ENCODE assay signal across 16 cellular contexts in genomic region chr5:6705959-6706358, GRCh38. TPM values are rescaled to one million over a fixed set of nuclear protein-coding genes. Genes with fewer than 3 reads are reported as not detected.
DNase-seq lines count a peak whose midpoint lies in the region; ATAC-seq and TF ChIP-seq lines count a peak whose summit lies in the region.
"Had no signal": no experiment of that assay in that cellular context is flagged by ENCODE, and none has a peak within 500 bp of the region (broad histone marks: within the 10 kb centered on the region; RNA-seq: fewer than 3 reads in every experiment).

No MANE protein-coding gene starts in this region.

- H3K27ac ChIP-seq in GM23338 (ENCODE audit: low read depth) (no peak overlapping the region), fibroblast of lung (ENCODE audit: insufficient read depth, low read length) (no peak overlapping the region), psoas muscle (peak overlapping the region; percentile 84)

- H3K4me3 ChIP-seq in GM23338 (no peak overlapping the region), fibroblast of lung (replicated peaks in 1 of 4; ENCODE audit: control extremely low read depth in 1 of 4, insufficient read depth in 1 of 4, low read depth in 3 of 4, low read length in 4 of 4) (no peak overlapping the region), psoas muscle (no peak overlapping the region)
- H3K4me3 ChIP-seq: GM12878, Peyer's patch had no signal

- no peak for ATAC-seq in GM23338
- no peak for ATAC-seq in psoas muscle
- no peak for ATAC-seq in HG02840 (IDR thresholded peaks at IDR 0.05; ENCODE audit: low FRiP score, unreplicated experiment)
- no peak for ATAC-seq in GM18868 (IDR thresholded peaks at IDR 0.05; ENCODE audit: unreplicated experiment)
- ATAC-seq: HCT116 had no signal

- H4K20me1 ChIP-seq in GM23338 (replicated peaks; ENCODE audit: insufficient read depth) (no peaks in the 10 kb centered on the region), fibroblast of lung (ENCODE audit: control insufficient read depth, extremely low read depth, insufficient read depth, low read length) (no peaks in the 10 kb centered on the region)

- H3K9me2 ChIP-seq in GM23338 (ENCODE audit: insufficient read depth) = no peaks in the 10 kb centered on the region

- H3K27ac Mint-ChIP-seq in GM23338 = no peak overlapping the region

- H3K36me3 ChIP-seq in GM23338 (ENCODE audit: insufficient read depth) = no peaks in the 10 kb centered on the region
- no peaks in the 10 kb centered on the region for H3K36me3 ChIP-seq in fibroblast of lung (ENCODE audit: control insufficient read depth, insufficient read depth, low read length)
- no peaks in the 10 kb centered on the region for H3K36me3 ChIP-seq in psoas muscle (ENCODE audit: insufficient read depth in 1 of 2, low read depth in 1 of 2)
- H3K36me3 ChIP-seq: Peyer's patch had no signal

- 0 out of 2 replicates have a peak, but pooled peaks cover under 1% of the 10 kb centered on the region for H3F3A ChIP-seq in GM23338 (replicated peaks; ENCODE audit: low read depth)

- H3K9me3 Mint-ChIP-seq in GM23338 = no peaks in the 10 kb centered on the region

- H2AFZ ChIP-seq in GM23338 (0 out of 2 replicates have a peak overlapping the region, but pooled peaks have one; percentile 52), fibroblast of lung (ENCODE audit: low read length) (no peak overlapping the region)

- no peak for DNase-seq in GM23338 (ENCODE audit: low spot score)
- DNase-seq in M059J (ENCODE audit: low read depth) = peak; percentile 74
- DNase-seq in fibroblast of lung (ENCODE audit: low read depth in 2 of 2) = no peak
- no peak for DNase-seq in psoas muscle
- DNase-seq in NCI-H510A treated with DMSO at 0.1 percent for 48 hours (lab: John Stamatoyannopoulos, UW) = no peak
- DNase-seq: AML-193, Caco-2, NCI-H1092 treated with DMSO at 0.1 percent for 48 hours, NCI-H1694 treated with DMSO at 0.1 percent for 48 hours, NCI-H748 treated with DMSO at 0.1 percent for 48 hours, Peyer's patch, SHP77 treated with DMSO at 0.1 percent for 48 hours had no signal

- H3K79me2 ChIP-seq in GM23338 (replicated peaks; ENCODE audit: insufficient read depth) = no peaks in the 10 kb centered on the region
- no peaks in the 10 kb centered on the region for H3K79me2 ChIP-seq in fibroblast of lung (ENCODE audit: control insufficient read depth, insufficient read depth, low read length)

- no peak overlapping the region for H3K9ac ChIP-seq in fibroblast of lung (ENCODE audit: insufficient read depth, low read length)

- H3K4me2 ChIP-seq in GM23338 = no peak overlapping the region
- H3K4me2 ChIP-seq in fibroblast of lung (ENCODE audit: extremely low read depth, insufficient read depth, low read length) = peak overlapping the region; percentile 23

- H3K9me3 ChIP-seq in fibroblast of lung (ENCODE audit: control insufficient read depth, insufficient read depth, low read depth, low read length) (no peaks in the 10 kb centered on the region), psoas muscle (no peaks in the 10 kb centered on the region)
- H3K9me3 ChIP-seq: Caco-2, Peyer's patch had no signal

- peaks cover 10% of the 10 kb centered on the region for H3K4me1 Mint-ChIP-seq in GM23338

- H3K4me1 ChIP-seq in GM23338 (ENCODE audit: insufficient read depth) (peaks cover 7% of the 10 kb centered on the region; the same call in 1 of the 2 replicates), fibroblast of lung (ENCODE audit: control insufficient read depth, extremely low read depth, insufficient read depth, low read length) (peaks cover 10% of the 10 kb centered on the region), psoas muscle (peaks cover 23% of the 10 kb centered on the region)
- H3K4me1 ChIP-seq: Caco-2, Peyer's patch had no signal

- no peaks in the 10 kb centered on the region; the same call in 2 of the 3 replicates for H3K36me3 Mint-ChIP-seq in GM23338 (ENCODE audit: low read depth)

- 82 to 91% (median 89%) methylated on average over 5 of the region's 5 CpGs for WGBS in psoas muscle, 3 donors

- intact Hi-C loops in psoas muscle (cut with DNase I) = no loop called here

- peaks cover under 1% of the 10 kb centered on the region; the same call in 1 of the 2 replicates for H3K27me3 ChIP-seq in GM23338 (ENCODE audit: insufficient read depth)
- H3K27me3 ChIP-seq in fibroblast of lung (ENCODE audit: control insufficient read depth, insufficient read depth, low read length) = no peaks in the 10 kb centered on the region
- H3K27me3 ChIP-seq in psoas muscle (ENCODE audit: insufficient read depth in 3 of 3, low read length in 2 of 3) = no peaks in the 10 kb centered on the region
- H3K27me3 ChIP-seq: Peyer's patch had no signal

- no peaks in the 10 kb centered on the region for H3K27me3 Mint-ChIP-seq in GM23338 (ENCODE audit: insufficient read depth, low read depth, poor library complexity)

- H3K4me3 Mint-ChIP-seq in GM23338 = no peak overlapping the region

- TF ChIP-seq CTCF in GM23338 (conservative IDR thresholded peaks at IDR 0.05; ENCODE audit: low read depth in 2 of 2) (no peak), fibroblast of lung (conservative IDR thresholded peaks at IDR 0.05 in 1 of 2, IDR thresholded peaks at IDR 0.05 in 1 of 2; ENCODE audit: low read depth in 1 of 2, low read length in 2 of 2) (no peak), psoas muscle (IDR thresholded peaks at IDR 0.05) (no peak)

TF ChIP-seq in GM23338, 12 proteins besides CTCF, POLR2A, EP300 and RAD21 (continues in another document):
- no peak for TF ChIP-seq ZNF114 (CRISPR knock-in tag; IDR thresholded peaks at IDR 0.05)
- no peak for TF ChIP-seq POLR2AphosphoS5 (IDR thresholded peaks at IDR 0.05; ENCODE audit: low read depth)
- no peak for TF ChIP-seq CREB1 (CRISPR knock-in tag; IDR thresholded peaks at IDR 0.05; ENCODE audit: low read depth)
- TF ChIP-seq EZH2 (IDR thresholded peaks at IDR 0.05; ENCODE audit: low read depth, unreplicated experiment) = no peak
- TF ChIP-seq ZNF462 (CRISPR knock-in tag; IDR thresholded peaks at IDR 0.05) = no peak

RNA-seq across cellular contexts. Expression of gene TENT4A, which starts 7.3 kb away (rescaled TPM):
- 20.2 and 24.0 TPM in 2 replicates for total RNA-seq in GM23338 (2014; rRNA removed; shearing (Covaris generic))
- 5.2 and 5.3 TPM in 2 replicates for polyA plus RNA-seq in GM23338 (2016; fragmentation: Nextera tagmentation; extraction: Ambion mirVana)
- total RNA-seq in M059J (2014; rRNA removed; shearing (Covaris generic)) = 9.2 and 11.7 TPM in 2 replicates
- 9.5 and 10.4 TPM in 2 replicates for total RNA-seq in fibroblast of lung
- 3.1 and 4.1 TPM in 2 replicates for polyA plus RNA-seq in fibroblast of lung
- polyA plus RNA-seq in fibroblast of lung (2012) = 9.9 and 11.6 TPM in 2 replicates
- polyA minus RNA-seq in fibroblast of lung (ENCODE audit: low replicate concordance) = 7.0 and 17.2 TPM in 2 replicates
- total RNA-seq in psoas muscle = 10 to 100 TPM in 3 of 4 donors, 1 to 10 TPM in 1; 8.7 to 19.2 (median 15.2) TPM
- 10 to 100 TPM in 1 of 3 donors, 1 to 10 TPM in 2; 5.0 to 12.7 (median 8.0) TPM for polyA plus RNA-seq in psoas muscle
